2 cellular contexts compared by ENCODE assay signal in the genomic region with DNA sequence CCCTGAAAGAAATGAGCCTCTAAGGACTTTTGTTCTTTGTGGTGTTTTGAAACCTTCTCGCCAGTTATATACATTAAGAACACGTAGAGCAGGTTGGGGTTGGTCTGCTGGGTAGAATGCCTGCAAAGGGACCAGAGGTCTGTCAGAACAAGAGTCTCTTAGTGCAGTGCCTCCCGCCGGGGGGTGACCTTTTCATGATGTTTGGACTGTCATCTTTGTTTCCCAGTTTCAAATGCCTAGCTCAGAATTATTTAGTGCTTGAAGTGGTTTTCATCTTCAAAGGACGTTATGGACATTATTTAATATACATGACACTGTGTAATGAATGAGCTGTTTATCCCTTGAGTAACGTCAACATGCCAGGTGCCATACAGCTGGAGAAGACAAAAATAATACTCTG.
TF ChIP-seq lines count a peak whose summit lies in the region.

No MANE protein-coding gene starts in this region.

TF ChIP-seq in HepG2, 621 proteins besides CTCF, POLR2A, EP300 and RAD21:
- TF ChIP-seq, protein P1, sequence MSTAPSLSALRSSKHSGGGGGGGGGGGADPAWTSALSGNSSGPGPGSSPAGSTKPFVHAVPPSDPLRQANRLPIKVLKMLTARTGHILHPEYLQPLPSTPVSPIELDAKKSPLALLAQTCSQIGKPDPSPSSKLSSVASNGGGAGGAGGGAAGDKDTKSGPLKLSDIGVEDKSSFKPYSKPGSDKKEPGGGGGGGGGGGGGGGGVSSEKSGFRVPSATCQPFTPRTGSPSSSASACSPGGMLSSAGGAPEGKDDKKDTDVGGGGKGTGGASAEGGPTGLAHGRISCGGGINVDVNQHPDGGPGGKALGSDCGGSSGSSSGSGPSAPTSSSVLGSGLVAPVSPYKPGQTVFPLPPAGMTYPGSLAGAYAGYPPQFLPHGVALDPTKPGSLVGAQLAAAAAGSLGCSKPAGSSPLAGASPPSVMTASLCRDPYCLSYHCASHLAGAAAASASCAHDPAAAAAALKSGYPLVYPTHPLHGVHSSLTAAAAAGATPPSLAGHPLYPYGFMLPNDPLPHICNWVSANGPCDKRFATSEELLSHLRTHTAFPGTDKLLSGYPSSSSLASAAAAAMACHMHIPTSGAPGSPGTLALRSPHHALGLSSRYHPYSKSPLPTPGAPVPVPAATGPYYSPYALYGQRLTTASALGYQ (CRISPR knock-in tag; IDR thresholded peaks at IDR 0.05) = no peak
- TF ChIP-seq ZNF589 (CRISPR knock-in tag; conservative IDR thresholded peaks at IDR 0.05) (no peak), KLF16 (CRISPR knock-in tag; IDR thresholded peaks at IDR 0.05) (no peak), SMARCE1 (IDR thresholded peaks at IDR 0.05; ENCODE audit: borderline replicate concordance) (no peak), MYC (CRISPR knock-in tag; IDR thresholded peaks at IDR 0.05; ENCODE audit: borderline replicate concordance) (no peak), ATAD3A (CRISPR knock-in tag; IDR thresholded peaks at IDR 0.05) (no peak), ZNF101 (CRISPR knock-in tag; IDR thresholded peaks at IDR 0.05; ENCODE audit: borderline replicate concordance, low read depth) (no peak), ARNTL (CRISPR knock-in tag; IDR thresholded peaks at IDR 0.05) (no peak), ZNF143 (CRISPR knock-in tag; IDR thresholded peaks at IDR 0.05) (no peak), ZNF790 (CRISPR knock-in tag; IDR thresholded peaks at IDR 0.05; ENCODE audit: borderline replicate concordance) (no peak), ZNF761 (CRISPR knock-in tag; conservative IDR thresholded peaks at IDR 0.05) (no peak), ZFP36 (IDR thresholded peaks at IDR 0.05; ENCODE audit: borderline replicate concordance, low read depth, low read length, partially characterized antibody) (no peak), SKIL (CRISPR knock-in tag; IDR thresholded peaks at IDR 0.05; ENCODE audit: borderline replicate concordance) (no peak), ZNF547 (CRISPR knock-in tag; IDR thresholded peaks at IDR 0.05) (no peak)
- TF ChIP-seq, protein P2, sequence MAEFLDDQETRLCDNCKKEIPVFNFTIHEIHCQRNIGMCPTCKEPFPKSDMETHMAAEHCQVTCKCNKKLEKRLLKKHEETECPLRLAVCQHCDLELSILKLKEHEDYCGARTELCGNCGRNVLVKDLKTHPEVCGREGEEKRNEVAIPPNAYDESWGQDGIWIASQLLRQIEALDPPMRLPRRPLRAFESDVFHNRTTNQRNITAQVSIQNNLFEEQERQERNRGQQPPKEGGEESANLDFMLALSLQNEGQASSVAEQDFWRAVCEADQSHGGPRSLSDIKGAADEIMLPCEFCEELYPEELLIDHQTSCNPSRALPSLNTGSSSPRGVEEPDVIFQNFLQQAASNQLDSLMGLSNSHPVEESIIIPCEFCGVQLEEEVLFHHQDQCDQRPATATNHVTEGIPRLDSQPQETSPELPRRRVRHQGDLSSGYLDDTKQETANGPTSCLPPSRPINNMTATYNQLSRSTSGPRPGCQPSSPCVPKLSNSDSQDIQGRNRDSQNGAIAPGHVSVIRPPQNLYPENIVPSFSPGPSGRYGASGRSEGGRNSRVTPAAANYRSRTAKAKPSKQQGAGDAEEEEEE (CRISPR knock-in tag; IDR thresholded peaks at IDR 0.05; ENCODE audit: borderline replicate concordance) = no peak

TF ChIP-seq in GM12878, 131 proteins besides CTCF, POLR2A, EP300 and RAD21 (continues in another document):
- TF ChIP-seq PAX8 (IDR thresholded peaks at IDR 0.05) (no peak), E4F1 (IDR thresholded peaks at IDR 0.05; ENCODE audit: borderline replicate concordance, partially characterized antibody) (no peak), RELB (IDR thresholded peaks at IDR 0.05; ENCODE audit: low read depth) (no peak), TCF12 (IDR thresholded peaks at IDR 0.05; ENCODE audit: low read depth, low read length) (no peak), CREB1 (IDR thresholded peaks at IDR 0.05; ENCODE audit: low read depth) (0 out of 2 replicates have a peak, but pooled peaks have one; percentile 23), HSF1 (IDR thresholded peaks at IDR 0.05; ENCODE audit: low read depth, low read length) (no peak), STAT1 (conservative IDR thresholded peaks at IDR 0.05) (no peak), NFXL1 (IDR thresholded peaks at IDR 0.05; ENCODE audit: borderline replicate concordance) (no peak), NR2F1 (conservative IDR thresholded peaks at IDR 0.05) (peak; percentile 17; the same call in 1 of the 2 replicates), SMAD1 (IDR thresholded peaks at IDR 0.05; ENCODE audit: low read depth, partially characterized antibody) (no peak), FOS (IDR thresholded peaks at IDR 0.05; ENCODE audit: borderline replicate concordance, extremely low read depth, insufficient read length) (no peak), NFIC (IDR thresholded peaks at IDR 0.05; ENCODE audit: low read depth, low read length) (peak; percentile 30; the same call in 1 of the 2 replicates), TCF7 (IDR thresholded peaks at IDR 0.05; ENCODE audit: borderline replicate concordance) (peak; percentile 48; the same call in 1 of the 2 replicates), BHLHE40 (IDR thresholded peaks at IDR 0.05; ENCODE audit: borderline replicate concordance in 1 of 2, low read depth in 2 of 2, low read length in 1 of 2) (no peak), ZNF622 (IDR thresholded peaks at IDR 0.05) (no peak), YY1 (IDR thresholded peaks at IDR 0.05; ENCODE audit: low read depth, low read length) (0 out of 2 replicates have a peak, but pooled peaks have one; percentile 14), SMARCA5 (IDR thresholded peaks at IDR 0.05) (no peak), MEF2B (IDR thresholded peaks at IDR 0.05; ENCODE audit: partially characterized antibody, poor library complexity, severe bottlenecking) (no peak), SREBF2 (IDR thresholded peaks at IDR 0.05; ENCODE audit: low read length) (no peak), SMC3 (IDR thresholded peaks at IDR 0.05; ENCODE audit: borderline replicate concordance, low read length) (no peak), POLR2AphosphoS5 (IDR thresholded peaks at IDR 0.05; ENCODE audit: low read length) (no peak)
- TF ChIP-seq, protein P3, sequence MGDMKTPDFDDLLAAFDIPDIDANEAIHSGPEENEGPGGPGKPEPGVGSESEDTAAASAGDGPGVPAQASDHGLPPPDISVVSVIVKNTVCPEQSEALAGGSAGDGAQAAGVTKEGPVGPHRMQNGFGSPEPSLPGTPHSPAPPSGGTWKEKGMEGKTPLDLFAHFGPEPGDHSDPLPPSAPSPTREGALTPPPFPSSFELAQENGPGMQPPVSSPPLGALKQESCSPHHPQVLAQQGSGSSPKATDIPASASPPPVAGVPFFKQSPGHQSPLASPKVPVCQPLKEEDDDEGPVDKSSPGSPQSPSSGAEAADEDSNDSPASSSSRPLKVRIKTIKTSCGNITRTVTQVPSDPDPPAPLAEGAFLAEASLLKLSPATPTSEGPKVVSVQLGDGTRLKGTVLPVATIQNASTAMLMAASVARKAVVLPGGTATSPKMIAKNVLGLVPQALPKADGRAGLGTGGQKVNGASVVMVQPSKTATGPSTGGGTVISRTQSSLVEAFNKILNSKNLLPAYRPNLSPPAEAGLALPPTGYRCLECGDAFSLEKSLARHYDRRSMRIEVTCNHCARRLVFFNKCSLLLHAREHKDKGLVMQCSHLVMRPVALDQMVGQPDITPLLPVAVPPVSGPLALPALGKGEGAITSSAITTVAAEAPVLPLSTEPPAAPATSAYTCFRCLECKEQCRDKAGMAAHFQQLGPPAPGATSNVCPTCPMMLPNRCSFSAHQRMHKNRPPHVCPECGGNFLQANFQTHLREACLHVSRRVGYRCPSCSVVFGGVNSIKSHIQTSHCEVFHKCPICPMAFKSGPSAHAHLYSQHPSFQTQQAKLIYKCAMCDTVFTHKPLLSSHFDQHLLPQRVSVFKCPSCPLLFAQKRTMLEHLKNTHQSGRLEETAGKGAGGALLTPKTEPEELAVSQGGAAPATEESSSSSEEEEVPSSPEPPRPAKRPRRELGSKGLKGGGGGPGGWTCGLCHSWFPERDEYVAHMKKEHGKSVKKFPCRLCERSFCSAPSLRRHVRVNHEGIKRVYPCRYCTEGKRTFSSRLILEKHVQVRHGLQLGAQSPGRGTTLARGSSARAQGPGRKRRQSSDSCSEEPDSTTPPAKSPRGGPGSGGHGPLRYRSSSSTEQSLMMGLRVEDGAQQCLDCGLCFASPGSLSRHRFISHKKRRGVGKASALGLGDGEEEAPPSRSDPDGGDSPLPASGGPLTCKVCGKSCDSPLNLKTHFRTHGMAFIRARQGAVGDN (IDR thresholded peaks at IDR 0.05) = no peak
- TF ChIP-seq, protein P4, sequence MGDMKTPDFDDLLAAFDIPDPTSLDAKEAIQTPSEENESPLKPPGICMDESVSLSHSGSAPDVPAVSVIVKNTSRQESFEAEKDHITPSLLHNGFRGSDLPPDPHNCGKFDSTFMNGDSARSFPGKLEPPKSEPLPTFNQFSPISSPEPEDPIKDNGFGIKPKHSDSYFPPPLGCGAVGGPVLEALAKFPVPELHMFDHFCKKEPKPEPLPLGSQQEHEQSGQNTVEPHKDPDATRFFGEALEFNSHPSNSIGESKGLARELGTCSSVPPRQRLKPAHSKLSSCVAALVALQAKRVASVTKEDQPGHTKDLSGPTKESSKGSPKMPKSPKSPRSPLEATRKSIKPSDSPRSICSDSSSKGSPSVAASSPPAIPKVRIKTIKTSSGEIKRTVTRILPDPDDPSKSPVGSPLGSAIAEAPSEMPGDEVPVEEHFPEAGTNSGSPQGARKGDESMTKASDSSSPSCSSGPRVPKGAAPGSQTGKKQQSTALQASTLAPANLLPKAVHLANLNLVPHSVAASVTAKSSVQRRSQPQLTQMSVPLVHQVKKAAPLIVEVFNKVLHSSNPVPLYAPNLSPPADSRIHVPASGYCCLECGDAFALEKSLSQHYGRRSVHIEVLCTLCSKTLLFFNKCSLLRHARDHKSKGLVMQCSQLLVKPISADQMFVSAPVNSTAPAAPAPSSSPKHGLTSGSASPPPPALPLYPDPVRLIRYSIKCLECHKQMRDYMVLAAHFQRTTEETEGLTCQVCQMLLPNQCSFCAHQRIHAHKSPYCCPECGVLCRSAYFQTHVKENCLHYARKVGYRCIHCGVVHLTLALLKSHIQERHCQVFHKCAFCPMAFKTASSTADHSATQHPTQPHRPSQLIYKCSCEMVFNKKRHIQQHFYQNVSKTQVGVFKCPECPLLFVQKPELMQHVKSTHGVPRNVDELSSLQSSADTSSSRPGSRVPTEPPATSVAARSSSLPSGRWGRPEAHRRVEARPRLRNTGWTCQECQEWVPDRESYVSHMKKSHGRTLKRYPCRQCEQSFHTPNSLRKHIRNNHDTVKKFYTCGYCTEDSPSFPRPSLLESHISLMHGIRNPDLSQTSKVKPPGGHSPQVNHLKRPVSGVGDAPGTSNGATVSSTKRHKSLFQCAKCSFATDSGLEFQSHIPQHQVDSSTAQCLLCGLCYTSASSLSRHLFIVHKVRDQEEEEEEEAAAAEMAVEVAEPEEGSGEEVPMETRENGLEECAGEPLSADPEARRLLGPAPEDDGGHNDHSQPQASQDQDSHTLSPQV (IDR thresholded peaks at IDR 0.05) = no peak
- TF ChIP-seq, protein P5, sequence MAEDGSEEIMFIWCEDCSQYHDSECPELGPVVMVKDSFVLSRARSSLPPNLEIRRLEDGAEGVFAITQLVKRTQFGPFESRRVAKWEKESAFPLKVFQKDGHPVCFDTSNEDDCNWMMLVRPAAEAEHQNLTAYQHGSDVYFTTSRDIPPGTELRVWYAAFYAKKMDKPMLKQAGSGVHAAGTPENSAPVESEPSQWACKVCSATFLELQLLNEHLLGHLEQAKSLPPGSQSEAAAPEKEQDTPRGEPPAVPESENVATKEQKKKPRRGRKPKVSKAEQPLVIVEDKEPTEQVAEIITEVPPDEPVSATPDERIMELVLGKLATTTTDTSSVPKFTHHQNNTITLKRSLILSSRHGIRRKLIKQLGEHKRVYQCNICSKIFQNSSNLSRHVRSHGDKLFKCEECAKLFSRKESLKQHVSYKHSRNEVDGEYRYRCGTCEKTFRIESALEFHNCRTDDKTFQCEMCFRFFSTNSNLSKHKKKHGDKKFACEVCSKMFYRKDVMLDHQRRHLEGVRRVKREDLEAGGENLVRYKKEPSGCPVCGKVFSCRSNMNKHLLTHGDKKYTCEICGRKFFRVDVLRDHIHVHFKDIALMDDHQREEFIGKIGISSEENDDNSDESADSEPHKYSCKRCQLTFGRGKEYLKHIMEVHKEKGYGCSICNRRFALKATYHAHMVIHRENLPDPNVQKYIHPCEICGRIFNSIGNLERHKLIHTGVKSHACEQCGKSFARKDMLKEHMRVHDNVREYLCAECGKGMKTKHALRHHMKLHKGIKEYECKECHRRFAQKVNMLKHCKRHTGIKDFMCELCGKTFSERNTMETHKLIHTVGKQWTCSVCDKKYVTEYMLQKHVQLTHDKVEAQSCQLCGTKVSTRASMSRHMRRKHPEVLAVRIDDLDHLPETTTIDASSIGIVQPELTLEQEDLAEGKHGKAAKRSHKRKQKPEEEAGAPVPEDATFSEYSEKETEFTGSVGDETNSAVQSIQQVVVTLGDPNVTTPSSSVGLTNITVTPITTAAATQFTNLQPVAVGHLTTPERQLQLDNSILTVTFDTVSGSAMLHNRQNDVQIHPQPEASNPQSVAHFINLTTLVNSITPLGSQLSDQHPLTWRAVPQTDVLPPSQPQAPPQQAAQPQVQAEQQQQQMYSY (CRISPR knock-in tag; IDR thresholded peaks at IDR 0.05) = no peak
